Comparison of ENCODE assay signal across 9 cellular contexts in genomic region chr22:23828800-23829680, GRCh38. TPM values are rescaled to one million over a fixed set of nuclear protein-coding genes. Genes with fewer than 3 reads are reported as not detected.
DNase-seq lines count a peak whose midpoint lies in the region; ATAC-seq and TF ChIP-seq lines count a peak whose summit lies in the region.
"Had no signal": no experiment of that assay in that cellular context is flagged by ENCODE, and none has a peak within 500 bp of the region (broad histone marks: within the 10 kb centered on the region; RNA-seq: fewer than 3 reads in every experiment).

No MANE protein-coding gene starts in this region.

- no peak overlapping the region for H3K4me3 Mint-ChIP-seq in osteocyte (ENCODE audit: unreplicated experiment)

- no peak for DNase-seq in RWPE1 (ENCODE audit: low spot score)
- DNase-seq in cardiac muscle cell (ENCODE audit: low read depth in 1 of 2, low spot score in 1 of 2): no peak
- no peak for DNase-seq in osteocyte (ENCODE audit: extremely low spot score, unreplicated experiment)
- no peak for DNase-seq in HT-29 (ENCODE audit: low spot score)
- DNase-seq: activated CD4-positive, alpha-beta T cell treated with anti-CD3 and anti-CD28 coated beads, Interleukin-2, amount 50 U/mL, for 4 hours had no signal

- peaks cover 96% of the 10 kb centered on the region for H3K36me3 ChIP-seq in DOHH2 (ENCODE audit: control insufficient read depth, low read length)
- peaks cover 21% of the 10 kb centered on the region for H3K36me3 ChIP-seq in cardiac muscle cell

- no peak for ATAC-seq in HG02588 (IDR thresholded peaks at IDR 0.05; ENCODE audit: unreplicated experiment)
- ATAC-seq in GM19324 (IDR thresholded peaks at IDR 0.05; ENCODE audit: low FRiP score, unreplicated experiment): no peak

- CTCF ChIA-PET in RWPE1 (lab: Yijun Ruan, JAX): interaction anchor here (0.6 to 1.1 kb wide), 2 partner anchors 21 to 442 kb away, joined by 3 to 5 read pairs; no protein-coding TSS in a partner anchor

- H3K27ac Mint-ChIP-seq in osteocyte (ENCODE audit: unreplicated experiment): peak overlapping the region; percentile 83

- H3K36me3 Mint-ChIP-seq in osteocyte (ENCODE audit: unreplicated experiment): peaks cover 36% of the 10 kb centered on the region

- H3K4me1 Mint-ChIP-seq in osteocyte (ENCODE audit: unreplicated experiment): peaks cover 37% of the 10 kb centered on the region

- H3K27me3 ChIP-seq in DOHH2 (ENCODE audit: control insufficient read depth, low read length) (no peaks in the 10 kb centered on the region), cardiac muscle cell (no peaks in the 10 kb centered on the region)
- H3K27me3 ChIP-seq: tibial nerve had no signal

- H4K20me1 ChIP-seq in DOHH2 (ENCODE audit: control insufficient read depth, insufficient read depth, low read depth, low read length): no peaks in the 10 kb centered on the region; the same call in 1 of the 2 replicates

- no peaks in the 10 kb centered on the region for H3K27me3 Mint-ChIP-seq in osteocyte (ENCODE audit: unreplicated experiment)

- no peaks in the 10 kb centered on the region for H3K9me3 Mint-ChIP-seq in osteocyte (ENCODE audit: unreplicated experiment)

- POLR2A ChIA-PET in RWPE1 (lab: Yijun Ruan, JAX; ENCODE audit: low non-redundant PET): no interaction called here

- H3K27ac ChIP-seq in DOHH2 (ENCODE audit: low read depth, low read length) (peak overlapping the region; percentile 56), RWPE1 (peak overlapping the region; percentile 32), cardiac muscle cell (peak overlapping the region; percentile 48)

- peak overlapping the region; percentile 50 for H3K4me2 ChIP-seq in DOHH2 (ENCODE audit: low read length)

- H3K4me1 ChIP-seq in DOHH2 (ENCODE audit: control insufficient read depth, low read length): peaks cover 85% of the 10 kb centered on the region
- peaks cover 30% of the 10 kb centered on the region for H3K4me1 ChIP-seq in cardiac muscle cell (ENCODE audit: low read depth)

- TF ChIP-seq CTCF in DOHH2 (IDR thresholded peaks at IDR 0.05; ENCODE audit: low read depth, low read length, poor library complexity, severe bottlenecking) (no peak), RWPE1 (conservative IDR thresholded peaks at IDR 0.05; ENCODE audit: low read depth) (no peak), cardiac muscle cell (IDR thresholded peaks at IDR 0.05; ENCODE audit: low read depth, low read length) (no peak), osteocyte (IDR thresholded peaks at IDR 0.05) (no peak)

- H3K9me3 ChIP-seq in DOHH2 (ENCODE audit: control insufficient read depth, insufficient read depth, low read length) (no peaks in the 10 kb centered on the region), cardiac muscle cell (ENCODE audit: low read depth) (no peaks in the 10 kb centered on the region)

- H3K4me3 ChIP-seq in DOHH2 (ENCODE audit: low read length) (peak overlapping the region; percentile 2; the same call in 1 of the 2 replicates), cardiac muscle cell (no peak overlapping the region)
- H3K4me3 ChIP-seq: tibial nerve had no signal

- H3K9me2 ChIP-seq in DOHH2 (replicated peaks; ENCODE audit: control insufficient read depth, low read length): no peaks in the 10 kb centered on the region

- H3F3A ChIP-seq in DOHH2 (ENCODE audit: control insufficient read depth, insufficient read depth): peaks cover 25% of the 10 kb centered on the region

- peaks cover 86% of the 10 kb centered on the region for H3K79me2 ChIP-seq in DOHH2 (ENCODE audit: control insufficient read depth, low read length)

RNA-seq across cellular contexts. Expression of gene DERL3, which starts 9.8 kb away (rescaled TPM):
- total RNA-seq in cardiac muscle cell (18.0 and 46.9 TPM in 2 replicates), osteocyte (0.52 and 0.56 TPM in 2 replicates)
- 28.9 and 55.3 TPM in 2 replicates for polyA plus RNA-seq in cardiac muscle cell
- 0.79 and 0.91 TPM in 2 replicates for total RNA-seq in HT-29 (2014; rRNA removed; shearing (Covaris generic))

RNA-seq across cellular contexts. Expression of gene SLC2A11, which starts 28.6 kb away (rescaled TPM):
- total RNA-seq in cardiac muscle cell (27.3 and 28.5 TPM in 2 replicates), osteocyte (19.0 and 22.6 TPM in 2 replicates)
- polyA plus RNA-seq in cardiac muscle cell: 34.2 and 37.9 TPM in 2 replicates
- 7.7 and 9.7 TPM in 2 replicates for total RNA-seq in HT-29 (2014; rRNA removed; shearing (Covaris generic))

RNA-seq across cellular contexts. Expression of gene SMARCB1, which starts 42.3 kb away (rescaled TPM):
- 147 and 162 TPM in 2 replicates for total RNA-seq in cardiac muscle cell
- 170 and 175 TPM in 2 replicates for polyA plus RNA-seq in cardiac muscle cell
- 126 and 127 TPM in 2 replicates for total RNA-seq in osteocyte
- total RNA-seq in HT-29 (2014; rRNA removed; shearing (Covaris generic)): 67.6 and 107 TPM in 2 replicates

RNA-seq across cellular contexts. Expression of gene MMP11, which starts 56.4 kb away (rescaled TPM):
- 38.2 and 71.2 TPM in 2 replicates for total RNA-seq in cardiac muscle cell
- polyA plus RNA-seq in cardiac muscle cell: 39.0 and 61.1 TPM in 2 replicates
- total RNA-seq in osteocyte: 72.5 and 76.5 TPM in 2 replicates
- total RNA-seq in HT-29 (2014; rRNA removed; shearing (Covaris generic)): 0.18 and 0.89 TPM in 2 replicates
